2 cellular contexts compared by ENCODE assay signal in genomic region chr13:97319088-97319487, GRCh38.
TF ChIP-seq lines count a peak whose summit lies in the region.

No MANE protein-coding gene starts in this region.

TF ChIP-seq in SK-N-SH treated with all-trans-retinoic acid at 6 μM for 48 hours, 23 proteins besides CTCF, POLR2A, EP300 and RAD21 (continued from another document):
- TF ChIP-seq CSRNP3 (CRISPR knock-in tag; IDR thresholded peaks at IDR 0.05) (no peak), ESRRG (CRISPR knock-in tag; IDR thresholded peaks at IDR 0.05) (no peak), TOX (CRISPR knock-in tag; IDR thresholded peaks at IDR 0.05; ENCODE audit: borderline replicate concordance) (no peak), PPARA (CRISPR knock-in tag; IDR thresholded peaks at IDR 0.05; ENCODE audit: borderline replicate concordance) (no peak), BACH2 (CRISPR knock-in tag; IDR thresholded peaks at IDR 0.05; ENCODE audit: borderline replicate concordance) (no peak), ARNTL (CRISPR knock-in tag; IDR thresholded peaks at IDR 0.05; ENCODE audit: borderline replicate concordance, low read depth) (no peak), TCF4 (CRISPR knock-in tag; IDR thresholded peaks at IDR 0.05; ENCODE audit: borderline replicate concordance) (no peak), SNAI2 (CRISPR knock-in tag; IDR thresholded peaks at IDR 0.05) (no peak), TSHZ2 (CRISPR knock-in tag; IDR thresholded peaks at IDR 0.05) (no peak), ZNF70 (CRISPR knock-in tag; IDR thresholded peaks at IDR 0.05) (no peak), GLIS3 (CRISPR knock-in tag; IDR thresholded peaks at IDR 0.05) (no peak)

TF ChIP-seq in SK-N-SH, 30 proteins besides CTCF, POLR2A, EP300 and RAD21 (continued from another document):
- TF ChIP-seq NRF1 (IDR thresholded peaks at IDR 0.05; ENCODE audit: low read depth, low read length) (no peak), RCOR1 (IDR thresholded peaks at IDR 0.05; ENCODE audit: low read length) (no peak), SMC3 (IDR thresholded peaks at IDR 0.05; ENCODE audit: low read depth, low read length) (no peak), FOXJ3 (CRISPR knock-in tag; IDR thresholded peaks at IDR 0.05) (no peak), RXRA (IDR thresholded peaks at IDR 0.05; ENCODE audit: borderline replicate concordance, low read depth) (no peak)
- TF ChIP-seq, protein P1, sequence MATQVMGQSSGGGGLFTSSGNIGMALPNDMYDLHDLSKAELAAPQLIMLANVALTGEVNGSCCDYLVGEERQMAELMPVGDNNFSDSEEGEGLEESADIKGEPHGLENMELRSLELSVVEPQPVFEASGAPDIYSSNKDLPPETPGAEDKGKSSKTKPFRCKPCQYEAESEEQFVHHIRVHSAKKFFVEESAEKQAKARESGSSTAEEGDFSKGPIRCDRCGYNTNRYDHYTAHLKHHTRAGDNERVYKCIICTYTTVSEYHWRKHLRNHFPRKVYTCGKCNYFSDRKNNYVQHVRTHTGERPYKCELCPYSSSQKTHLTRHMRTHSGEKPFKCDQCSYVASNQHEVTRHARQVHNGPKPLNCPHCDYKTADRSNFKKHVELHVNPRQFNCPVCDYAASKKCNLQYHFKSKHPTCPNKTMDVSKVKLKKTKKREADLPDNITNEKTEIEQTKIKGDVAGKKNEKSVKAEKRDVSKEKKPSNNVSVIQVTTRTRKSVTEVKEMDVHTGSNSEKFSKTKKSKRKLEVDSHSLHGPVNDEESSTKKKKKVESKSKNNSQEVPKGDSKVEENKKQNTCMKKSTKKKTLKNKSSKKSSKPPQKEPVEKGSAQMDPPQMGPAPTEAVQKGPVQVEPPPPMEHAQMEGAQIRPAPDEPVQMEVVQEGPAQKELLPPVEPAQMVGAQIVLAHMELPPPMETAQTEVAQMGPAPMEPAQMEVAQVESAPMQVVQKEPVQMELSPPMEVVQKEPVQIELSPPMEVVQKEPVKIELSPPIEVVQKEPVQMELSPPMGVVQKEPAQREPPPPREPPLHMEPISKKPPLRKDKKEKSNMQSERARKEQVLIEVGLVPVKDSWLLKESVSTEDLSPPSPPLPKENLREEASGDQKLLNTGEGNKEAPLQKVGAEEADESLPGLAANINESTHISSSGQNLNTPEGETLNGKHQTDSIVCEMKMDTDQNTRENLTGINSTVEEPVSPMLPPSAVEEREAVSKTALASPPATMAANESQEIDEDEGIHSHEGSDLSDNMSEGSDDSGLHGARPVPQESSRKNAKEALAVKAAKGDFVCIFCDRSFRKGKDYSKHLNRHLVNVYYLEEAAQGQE (IDR thresholded peaks at IDR 0.05; ENCODE audit: low read depth, low read length): no peak
TF ChIP-seq in SK-N-SH: peak in this region for 0.
